8 cellular contexts compared by ENCODE assay signal in genomic region chr17:50397111-50397918, GRCh38. TPM values are rescaled to one million over a fixed set of nuclear protein-coding genes. Genes with fewer than 3 reads are reported as not detected.
A peak's percentile ranks its signal among the peaks of the same experiment; 100 is the strongest.
DNase-seq lines count a peak whose midpoint lies in the region; ATAC-seq and TF ChIP-seq lines count a peak whose summit lies in the region.

LRRC59 (minus strand) TSS chr17:50397523; CDS start chr17:50397317, 206 bp downstream.

- H3K27me3 ChIP-seq in adipocyte (replicated peaks; ENCODE audit: control insufficient read depth, insufficient read depth, low read length) (no peaks in the 10 kb centered on the region), transverse colon (no peaks in the 10 kb centered on the region)

- TF ChIP-seq EP300 in transverse colon (IDR thresholded peaks at IDR 0.05; ENCODE audit: low read depth), result no peak

- in situ Hi-C loops in transverse colon (cut with MboI; ENCODE audit: low pct_ligation_motif_present in 1 of 4, low pct_unique_long_range_greater_than_20kb in 1 of 4, low sequenced_read_pairs in 3 of 4), result no loop called here

- H3K4me3 ChIP-seq in adipocyte (ENCODE audit: low read length), result peak within 1 kb of the TSS; percentile 92
- H3K4me3 ChIP-seq in transverse colon, result peak within 1 kb of the TSS; percentile 64 to 96 (median 82)

- TF ChIP-seq CTCF in GM12874 (IDR thresholded peaks at IDR 0.05; ENCODE audit: insufficient read depth, low read depth, low read length), result peak; percentile 100
- TF ChIP-seq CTCF in transverse colon (IDR thresholded peaks at IDR 0.05), result peak; percentile 93 to 99 (median 98)

- 1 to 17% methylated on average over 1 to 55 of the region's 70 CpGs for WGBS in transverse colon (ENCODE audit: low coverage in 1 of 2), 2 donors

- H3K4me1 ChIP-seq in adipocyte (ENCODE audit: control insufficient read depth, insufficient read depth, low read length) (peaks cover 24% of the 10 kb centered on the region), transverse colon (peaks cover 4 to 23% (median 19%) of the 10 kb centered on the region in 4 donors)

- TF ChIP-seq POLR2A in transverse colon (IDR thresholded peaks at IDR 0.05), result peak; percentile 84

- H3K9ac ChIP-seq in adipocyte (ENCODE audit: low read length), result peak within 1 kb of the TSS; percentile 97

- no peaks in the 10 kb centered on the region for H3K9me3 ChIP-seq in adipocyte (ENCODE audit: control insufficient read depth, low read length)
- H3K9me3 ChIP-seq in transverse colon, result no peaks in the 10 kb centered on the region

- peak; percentile 97 for ATAC-seq in HG02623 (IDR thresholded peaks at IDR 0.05; ENCODE audit: unreplicated experiment)

- H3K36me3 ChIP-seq in adipocyte (ENCODE audit: control insufficient read depth, insufficient read depth, low read length, severe bottlenecking) (peaks cover 31% of the 10 kb centered on the region), transverse colon (peaks cover 0 to 22% (median 10%) of the 10 kb centered on the region in 4 donors)

- H3K27ac ChIP-seq in transverse colon, result peak within 1 kb of the TSS; percentile 86 to 98 (median 92)

- DNase-seq in NCI-H1092 treated with DMSO at 0.1 percent for 48 hours (lab: John Stamatoyannopoulos, UW) (peak; percentile 76), T follicular helper cell (ENCODE audit: low read depth) (peak; percentile 88), adipocyte (ENCODE audit: low read depth) (peak; percentile 92), cardiac septum (ENCODE audit: low spot score) (peak; percentile 95), pons (ENCODE audit: low spot score) (peak; percentile 57), transverse colon (peak; percentile 94)

- intact Hi-C loops in cardiac septum (cut with DNase I) (no loop called here), transverse colon (cut with DNase I; ENCODE audit: low total_unique reads) (no loop called here)

RNA-seq across cellular contexts. Expression of gene LRRC59, which starts in this region (rescaled TPM):
- 32.9 TPM for total RNA-seq in cardiac septum
- total RNA-seq in transverse colon, result 10 to 100 TPM; 45.0 to 96.9 (median 64.4) TPM

Comparison
In these comparisons a context has a peak if more than half of its experiments do, and no peak if none do; other contexts are left out.
1. Peak in every context shown above with its lines: DNase-seq, ATAC-seq, H3K4me3 ChIP-seq and H3K27ac ChIP-seq.